ENCODE assay signal across 1 cellular context in genomic region chr14:105529506-105530445, GRCh38.
TF ChIP-seq lines count a peak whose summit lies in the region.

No MANE protein-coding gene starts in this region.

TF ChIP-seq in GM23338, 12 proteins besides CTCF, POLR2A, EP300 and RAD21 (continued from another document):
- TF ChIP-seq, protein P1, sequence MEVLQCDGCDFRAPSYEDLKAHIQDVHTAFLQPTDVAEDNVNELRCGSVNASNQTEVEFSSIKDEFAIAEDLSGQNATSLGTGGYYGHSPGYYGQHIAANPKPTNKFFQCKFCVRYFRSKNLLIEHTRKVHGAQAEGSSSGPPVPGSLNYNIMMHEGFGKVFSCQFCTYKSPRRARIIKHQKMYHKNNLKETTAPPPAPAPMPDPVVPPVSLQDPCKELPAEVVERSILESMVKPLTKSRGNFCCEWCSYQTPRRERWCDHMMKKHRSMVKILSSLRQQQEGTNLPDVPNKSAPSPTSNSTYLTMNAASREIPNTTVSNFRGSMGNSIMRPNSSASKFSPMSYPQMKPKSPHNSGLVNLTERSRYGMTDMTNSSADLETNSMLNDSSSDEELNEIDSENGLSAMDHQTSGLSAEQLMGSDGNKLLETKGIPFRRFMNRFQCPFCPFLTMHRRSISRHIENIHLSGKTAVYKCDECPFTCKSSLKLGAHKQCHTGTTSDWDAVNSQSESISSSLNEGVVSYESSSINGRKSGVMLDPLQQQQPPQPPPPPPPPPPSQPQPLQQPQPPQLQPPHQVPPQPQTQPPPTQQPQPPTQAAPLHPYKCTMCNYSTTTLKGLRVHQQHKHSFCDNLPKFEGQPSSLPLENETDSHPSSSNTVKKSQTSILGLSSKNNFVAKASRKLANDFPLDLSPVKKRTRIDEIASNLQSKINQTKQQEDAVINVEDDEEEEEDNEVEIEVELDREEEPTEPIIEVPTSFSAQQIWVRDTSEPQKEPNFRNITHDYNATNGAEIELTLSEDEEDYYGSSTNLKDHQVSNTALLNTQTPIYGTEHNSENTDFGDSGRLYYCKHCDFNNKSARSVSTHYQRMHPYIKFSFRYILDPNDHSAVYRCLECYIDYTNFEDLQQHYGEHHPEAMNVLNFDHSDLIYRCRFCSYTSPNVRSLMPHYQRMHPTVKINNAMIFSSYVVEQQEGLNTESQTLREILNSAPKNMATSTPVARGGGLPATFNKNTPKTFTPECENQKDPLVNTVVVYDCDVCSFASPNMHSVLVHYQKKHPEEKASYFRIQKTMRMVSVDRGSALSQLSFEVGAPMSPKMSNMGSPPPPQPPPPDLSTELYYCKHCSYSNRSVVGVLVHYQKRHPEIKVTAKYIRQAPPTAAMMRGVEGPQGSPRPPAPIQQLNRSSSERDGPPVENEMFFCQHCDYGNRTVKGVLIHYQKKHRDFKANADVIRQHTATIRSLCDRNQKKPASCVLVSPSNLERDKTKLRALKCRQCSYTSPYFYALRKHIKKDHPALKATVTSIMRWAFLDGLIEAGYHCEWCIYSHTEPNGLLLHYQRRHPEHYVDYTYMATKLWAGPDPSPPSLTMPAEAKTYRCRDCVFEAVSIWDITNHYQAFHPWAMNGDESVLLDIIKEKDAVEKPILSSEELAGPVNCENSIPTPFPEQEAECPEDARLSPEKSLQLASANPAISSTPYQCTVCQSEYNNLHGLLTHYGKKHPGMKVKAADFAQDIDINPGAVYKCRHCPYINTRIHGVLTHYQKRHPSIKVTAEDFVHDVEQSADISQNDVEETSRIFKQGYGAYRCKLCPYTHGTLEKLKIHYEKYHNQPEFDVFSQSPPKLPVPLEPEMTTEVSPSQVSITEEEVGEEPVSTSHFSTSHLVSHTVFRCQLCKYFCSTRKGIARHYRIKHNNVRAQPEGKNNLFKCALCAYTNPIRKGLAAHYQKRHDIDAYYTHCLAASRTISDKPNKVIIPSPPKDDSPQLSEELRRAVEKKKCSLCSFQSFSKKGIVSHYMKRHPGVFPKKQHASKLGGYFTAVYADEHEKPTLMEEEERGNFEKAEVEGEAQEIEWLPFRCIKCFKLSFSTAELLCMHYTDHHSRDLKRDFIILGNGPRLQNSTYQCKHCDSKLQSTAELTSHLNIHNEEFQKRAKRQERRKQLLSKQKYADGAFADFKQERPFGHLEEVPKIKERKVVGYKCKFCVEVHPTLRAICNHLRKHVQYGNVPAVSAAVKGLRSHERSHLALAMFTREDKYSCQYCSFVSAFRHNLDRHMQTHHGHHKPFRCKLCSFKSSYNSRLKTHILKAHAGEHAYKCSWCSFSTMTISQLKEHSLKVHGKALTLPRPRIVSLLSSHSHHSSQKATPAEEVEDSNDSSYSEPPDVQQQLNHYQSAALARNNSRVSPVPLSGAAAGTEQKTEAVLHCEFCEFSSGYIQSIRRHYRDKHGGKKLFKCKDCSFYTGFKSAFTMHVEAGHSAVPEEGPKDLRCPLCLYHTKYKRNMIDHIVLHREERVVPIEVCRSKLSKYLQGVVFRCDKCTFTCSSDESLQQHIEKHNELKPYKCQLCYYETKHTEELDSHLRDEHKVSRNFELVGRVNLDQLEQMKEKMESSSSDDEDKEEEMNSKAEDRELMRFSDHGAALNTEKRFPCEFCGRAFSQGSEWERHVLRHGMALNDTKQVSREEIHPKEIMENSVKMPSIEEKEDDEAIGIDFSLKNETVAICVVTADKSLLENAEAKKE (CRISPR knock-in tag; IDR thresholded peaks at IDR 0.05): no peak
- TF ChIP-seq CREB1 (CRISPR knock-in tag; IDR thresholded peaks at IDR 0.05; ENCODE audit: low read depth) (no peak), REST (IDR thresholded peaks at IDR 0.05; ENCODE audit: unreplicated experiment) (no peak), NANOG (IDR thresholded peaks at IDR 0.05; ENCODE audit: borderline replicate concordance) (no peak), ZNF114 (CRISPR knock-in tag; IDR thresholded peaks at IDR 0.05) (no peak)
TF ChIP-seq in GM23338: peak in this region for 0.
